ENCODE assay signal across 25 cellular contexts in the genomic region with DNA sequence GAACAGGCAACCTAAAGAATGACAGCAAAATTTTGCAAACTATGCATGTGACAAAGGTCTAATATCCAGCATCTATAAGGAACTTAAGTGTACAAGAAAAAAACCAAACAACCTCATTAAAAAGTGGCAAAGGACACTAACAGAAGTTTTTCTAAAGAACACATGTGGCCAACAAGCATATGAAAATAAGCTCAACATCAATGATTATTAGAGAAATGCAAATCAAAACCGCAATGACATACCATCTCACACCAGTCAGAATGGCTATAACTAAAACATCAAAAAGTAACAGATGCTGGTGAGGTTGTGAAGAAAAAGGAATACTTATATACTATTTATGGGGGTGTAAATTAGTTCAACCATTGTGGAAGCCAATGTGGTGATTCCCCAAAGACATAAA. TPM values are rescaled to one million over a fixed set of nuclear protein-coding genes. Genes with fewer than 3 reads are reported as not detected.
DNase-seq lines count a peak whose midpoint lies in the region; ATAC-seq and TF ChIP-seq lines count a peak whose summit lies in the region.
"Had no signal": no experiment of that assay in that cellular context is flagged by ENCODE, and none has a peak within 500 bp of the region (broad histone marks: within the 10 kb centered on the region; RNA-seq: fewer than 3 reads in every experiment).

No MANE protein-coding gene starts in this region.

- no peak for TF ChIP-seq POLR2A in heart left ventricle (IDR thresholded peaks at IDR 0.05)

- intact Hi-C loops in heart left ventricle (cut with DNase I): no loop called here

- H3K4me3 ChIP-seq in heart left ventricle: no peak overlapping the region
- H3K4me3 ChIP-seq: A549, BLaER1 had no signal

- DNase-seq in hepatic stellate cell (ENCODE audit: low spot score) (no peak), iPS-NIHi11 (ENCODE audit: low spot score) (no peak), heart left ventricle (no peak)
- DNase-seq: BE2C; C1 segment of cervical spinal cord; CD4-positive, alpha-beta memory T cell; CD4-positive, CD25-positive, alpha-beta regulatory T cell; CD8-positive, alpha-beta memory T cell; COR-L47; DMS 273 treated with DMSO at 0.1 percent for 48 hours; DMS153; DMS53; DMS79; DND-41; EL; GDM1 had no signal

- H3K4me1 ChIP-seq in heart left ventricle: no peaks in the 10 kb centered on the region
- H3K4me1 ChIP-seq: A549, BE2C had no signal

- H3K9me3 ChIP-seq in heart left ventricle: no peaks in the 10 kb centered on the region
- H3K9me3 ChIP-seq: A549, BE2C, BLaER1 had no signal

- peaks cover 0 to 9% (median 0%) of the 10 kb centered on the region in 9 donors for H3K27me3 ChIP-seq in heart left ventricle
- H3K27me3 ChIP-seq: BE2C, BLaER1 had no signal

- H3K36me3 ChIP-seq in heart left ventricle: no peaks in the 10 kb centered on the region
- H3K36me3 ChIP-seq: BE2C, BLaER1 had no signal

- no peak overlapping the region for H3K27ac ChIP-seq in heart left ventricle
- H3K27ac ChIP-seq: 22Rv1, A549, BLaER1 had no signal

- no peak for TF ChIP-seq CTCF in heart left ventricle (IDR thresholded peaks at IDR 0.05)

- ATAC-seq in GM18511 (IDR thresholded peaks at IDR 0.05; ENCODE audit: unreplicated experiment) (peak; percentile 44), GM18909 (IDR thresholded peaks at IDR 0.05; ENCODE audit: poor library complexity, unreplicated experiment) (peak; percentile 47), GM19324 (IDR thresholded peaks at IDR 0.05; ENCODE audit: low FRiP score, unreplicated experiment) (peak; percentile 58), heart left ventricle (no peak)
- ATAC-seq: A549 had no signal

- WGBS in heart left ventricle, 4 donors: 96 to 100% (median 97%) methylated on average over 1 of the region's 1 CpG

RNA-seq across cellular contexts. Expression of a gene that starts 5.5 kb away (rescaled TPM):
- total RNA-seq in heart left ventricle: under 1 TPM in 2 of 9 donors, not detected in 7; 0.18 to 0.44 TPM
- not detected for polyA plus RNA-seq in heart left ventricle
- total RNA-seq: A172; CD4-positive, alpha-beta memory T cell; CD4-positive, CD25-positive, alpha-beta regulatory T cell; CD8-positive, alpha-beta memory T cell; Daoy had no signal
- polyA plus RNA-seq: A549; CD14-positive monocyte; CD4-positive, alpha-beta memory T cell; CD4-positive, CD25-positive, alpha-beta regulatory T cell; CD8-positive, alpha-beta memory T cell had no signal

Comparison
In these comparisons a context has a peak if more than half of its experiments do, and no peak if none do; other contexts are left out.
1. ATAC-seq: peak in GM18511 (single experiment), GM18909 (single experiment) and GM19324 (single experiment); none in heart left ventricle (0 of 4).